1 cellular context compared by ENCODE assay signal in genomic region chr11:1761857-1762536, GRCh38.
A peak's percentile ranks its signal among the peaks of the same experiment; 100 is the strongest.
TF ChIP-seq lines count a peak whose summit lies in the region.

No MANE protein-coding gene starts in this region.

TF ChIP-seq in HepG2, 621 proteins besides CTCF, POLR2A, EP300 and RAD21 (continued from another document and continues in another):
- no peak for TF ChIP-seq GLI4 (CRISPR knock-in tag; IDR thresholded peaks at IDR 0.05; ENCODE audit: borderline replicate concordance)
- TF ChIP-seq ZEB1 (IDR thresholded peaks at IDR 0.05; ENCODE audit: insufficient replicate concordance, low read depth), result no peak
- no peak for TF ChIP-seq SOX6 (IDR thresholded peaks at IDR 0.05)
- TF ChIP-seq SOX6 (CRISPR knock-in tag; IDR thresholded peaks at IDR 0.05), result peak; percentile 57
- TF ChIP-seq ZNF614 (CRISPR knock-in tag; IDR thresholded peaks at IDR 0.05; ENCODE audit: borderline replicate concordance), result 0 out of 2 replicates have a peak, but pooled peaks have one; percentile 48
- TF ChIP-seq ZNF331 (CRISPR knock-in tag; IDR thresholded peaks at IDR 0.05), result peak; percentile 58; the same call in 1 of the 2 replicates
- TF ChIP-seq MATR3 (CRISPR knock-in tag; IDR thresholded peaks at IDR 0.05), result no peak
- TF ChIP-seq TMF1 (CRISPR knock-in tag; IDR thresholded peaks at IDR 0.05; ENCODE audit: low read depth), result no peak
- TF ChIP-seq FOXJ3 (CRISPR knock-in tag; IDR thresholded peaks at IDR 0.05; ENCODE audit: borderline replicate concordance), result no peak
- TF ChIP-seq GATAD1 (CRISPR knock-in tag; IDR thresholded peaks at IDR 0.05), result no peak
- TF ChIP-seq TOE1 (CRISPR knock-in tag; IDR thresholded peaks at IDR 0.05), result no peak
- TF ChIP-seq HMG20B (CRISPR knock-in tag; conservative IDR thresholded peaks at IDR 0.05), result no peak
- TF ChIP-seq ZNF747 (CRISPR knock-in tag; IDR thresholded peaks at IDR 0.05; ENCODE audit: borderline replicate concordance), result no peak
- no peak for TF ChIP-seq ZNF10 (CRISPR knock-in tag; IDR thresholded peaks at IDR 0.05; ENCODE audit: borderline replicate concordance, low read depth)
- TF ChIP-seq ZNF530 (CRISPR knock-in tag; IDR thresholded peaks at IDR 0.05; ENCODE audit: low read depth), result no peak
- peak; percentile 60 for TF ChIP-seq NCOA2 (CRISPR knock-in tag; IDR thresholded peaks at IDR 0.05)
- TF ChIP-seq ZNF367 (CRISPR knock-in tag; IDR thresholded peaks at IDR 0.05; ENCODE audit: borderline replicate concordance), result no peak
- no peak for TF ChIP-seq ZIK1 (CRISPR knock-in tag; IDR thresholded peaks at IDR 0.05; ENCODE audit: borderline replicate concordance, low read depth)
- no peak for TF ChIP-seq ZNF766 (CRISPR knock-in tag; IDR thresholded peaks at IDR 0.05; ENCODE audit: borderline replicate concordance)
- no peak; the same call in 1 of the 2 replicates for TF ChIP-seq ELF1 (CRISPR knock-in tag; IDR thresholded peaks at IDR 0.05)
- TF ChIP-seq HNRNPUL1 (IDR thresholded peaks at IDR 0.05; ENCODE audit: low read depth, low read length), result no peak
- no peak for TF ChIP-seq PAX8 (CRISPR knock-in tag; IDR thresholded peaks at IDR 0.05; ENCODE audit: borderline replicate concordance)
- no peak for TF ChIP-seq HOXD1 (CRISPR knock-in tag; IDR thresholded peaks at IDR 0.05)
- no peak for TF ChIP-seq EEA1 (CRISPR knock-in tag; IDR thresholded peaks at IDR 0.05; ENCODE audit: borderline replicate concordance)
- no peak for TF ChIP-seq ZNF776 (CRISPR knock-in tag; IDR thresholded peaks at IDR 0.05)
- TF ChIP-seq HNF4A (CRISPR knock-in tag; IDR thresholded peaks at IDR 0.05), result peak; percentile 52
- TF ChIP-seq SRY (CRISPR knock-in tag; IDR thresholded peaks at IDR 0.05), result 0 out of 2 replicates have a peak, but pooled peaks have one; percentile 23
- 0 out of 2 replicates have a peak, but pooled peaks have one; percentile 96 for TF ChIP-seq CEBPG (CRISPR knock-in tag; IDR thresholded peaks at IDR 0.05)
- TF ChIP-seq TFE3 (CRISPR knock-in tag; IDR thresholded peaks at IDR 0.05), result peak; percentile 75; the same call in 1 of the 2 replicates
- TF ChIP-seq ZNF431 (CRISPR knock-in tag; IDR thresholded peaks at IDR 0.05; ENCODE audit: borderline replicate concordance, low read depth), result no peak
- TF ChIP-seq ZNF18 (CRISPR knock-in tag; IDR thresholded peaks at IDR 0.05; ENCODE audit: insufficient replicate concordance), result peak; percentile 38
- TF ChIP-seq NONO (IDR thresholded peaks at IDR 0.05), result no peak
- peak; percentile 44; the same call in 1 of the 2 replicates for TF ChIP-seq NONO (CRISPR knock-in tag; conservative IDR thresholded peaks at IDR 0.05)
- TF ChIP-seq ETS1 (CRISPR knock-in tag; IDR thresholded peaks at IDR 0.05), result no peak
- TF ChIP-seq FOXP1 (IDR thresholded peaks at IDR 0.05), result no peak
- TF ChIP-seq FOXP1 (CRISPR knock-in tag; IDR thresholded peaks at IDR 0.05), result no peak
- no peak for TF ChIP-seq PTBP1 (IDR thresholded peaks at IDR 0.05; ENCODE audit: low read depth, low read length, poor library complexity, severe bottlenecking)
- no peak for TF ChIP-seq ZBTB34 (CRISPR knock-in tag; IDR thresholded peaks at IDR 0.05)
- TF ChIP-seq ZFP36L1 (CRISPR knock-in tag; IDR thresholded peaks at IDR 0.05), result no peak
- TF ChIP-seq ZHX1 (CRISPR knock-in tag; IDR thresholded peaks at IDR 0.05; ENCODE audit: low read depth), result no peak
- no peak for TF ChIP-seq ADNP (CRISPR knock-in tag; IDR thresholded peaks at IDR 0.05)
- TF ChIP-seq ZNF775 (CRISPR knock-in tag; IDR thresholded peaks at IDR 0.05; ENCODE audit: borderline replicate concordance), result no peak
- TF ChIP-seq USF2 (IDR thresholded peaks at IDR 0.05; ENCODE audit: low read depth, low read length), result no peak
- no peak for TF ChIP-seq USF2 (CRISPR knock-in tag; IDR thresholded peaks at IDR 0.05; ENCODE audit: borderline replicate concordance)
- no peak for TF ChIP-seq IKZF1 (IDR thresholded peaks at IDR 0.05)
- TF ChIP-seq YEATS2 (CRISPR knock-in tag; IDR thresholded peaks at IDR 0.05; ENCODE audit: borderline replicate concordance), result no peak
- no peak for TF ChIP-seq ELK4 (CRISPR knock-in tag; IDR thresholded peaks at IDR 0.05; ENCODE audit: borderline replicate concordance)
- no peak for TF ChIP-seq TRIM24 (CRISPR knock-in tag; IDR thresholded peaks at IDR 0.05)
- 0 out of 2 replicates have a peak, but pooled peaks have one; percentile 26 for TF ChIP-seq ARNT2 (CRISPR knock-in tag; IDR thresholded peaks at IDR 0.05; ENCODE audit: low read depth)
- no peak for TF ChIP-seq ZHX2 (IDR thresholded peaks at IDR 0.05; ENCODE audit: low read depth)
- no peak for TF ChIP-seq ZHX2 (CRISPR knock-in tag; IDR thresholded peaks at IDR 0.05; ENCODE audit: borderline replicate concordance)
- TF ChIP-seq MTF2 (CRISPR knock-in tag; IDR thresholded peaks at IDR 0.05; ENCODE audit: borderline replicate concordance), result no peak
- peak; percentile 63; the same call in 1 of the 2 replicates for TF ChIP-seq PITX1 (CRISPR knock-in tag; IDR thresholded peaks at IDR 0.05)
- TF ChIP-seq NR1H2 (CRISPR knock-in tag; IDR thresholded peaks at IDR 0.05; ENCODE audit: borderline replicate concordance, low read depth), result no peak
- no peak for TF ChIP-seq ZNF225 (CRISPR knock-in tag; IDR thresholded peaks at IDR 0.05)
- TF ChIP-seq ZNF296 (CRISPR knock-in tag; conservative IDR thresholded peaks at IDR 0.05), result no peak
